26 cellular contexts compared by ENCODE assay signal in the genomic region with DNA sequence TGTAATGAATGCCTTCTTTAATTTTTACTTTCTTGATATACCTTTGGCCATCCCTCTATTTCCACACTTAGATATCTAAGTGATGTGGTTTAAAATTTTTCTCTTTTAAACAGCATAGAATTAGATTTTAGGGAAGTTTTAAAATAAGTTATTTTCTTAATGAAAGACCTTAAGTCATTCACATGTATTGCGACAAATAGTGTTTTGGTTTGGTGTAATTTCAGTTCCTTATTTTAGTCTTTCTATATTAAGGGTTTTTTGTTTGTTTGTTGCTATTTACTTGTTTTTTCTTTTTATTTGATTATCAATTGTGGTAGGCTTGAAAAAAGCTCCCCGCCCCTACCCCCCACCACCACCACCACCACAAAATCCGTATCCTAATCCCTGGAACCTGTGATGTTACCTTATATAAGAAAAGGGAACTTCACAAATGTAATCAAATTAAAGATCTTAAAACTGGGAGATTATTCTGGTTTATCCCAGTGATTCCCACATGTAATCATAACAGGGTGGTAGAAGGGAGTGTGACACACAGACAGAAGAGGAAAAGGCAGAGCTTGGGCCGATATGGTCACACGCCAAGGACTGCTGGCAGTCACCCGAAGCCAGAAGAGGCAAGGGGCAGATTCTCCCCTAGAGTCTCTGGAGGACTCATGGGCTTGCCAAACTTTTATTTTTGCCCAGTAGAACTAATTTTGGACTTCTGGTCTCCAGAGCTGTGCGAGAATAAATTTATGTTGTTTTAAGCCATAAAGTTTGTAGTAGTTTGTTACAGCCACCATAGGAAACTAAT.
"Had no signal": no experiment of that assay in that cellular context is flagged by ENCODE, and none has a peak within 500 bp of the region (broad histone marks: within the 10 kb centered on the region; RNA-seq: fewer than 3 reads in every experiment).

No MANE protein-coding gene starts in this region.

- H3K27me3 ChIP-seq: adrenal gland, body of pancreas, cardiac muscle cell, right atrium auricular region, stomach, thyroid gland, upper lobe of right lung had no signal

- H3K4me3 Mint-ChIP-seq: activated naive CD8-positive, alpha-beta T cell; activated T-cell treated with anti-CD3 and anti-CD28 coated beads, Interleukin-2, amount 50 U/mL, for 72 hours; memory B cell; natural killer cell; stimulated activated memory B cell treated with anti-CD40 and anti-IgM and Interleukin-4, amounts not matched to agents 10 μg/mL and 1 μg/mL and 100 μg/mL, for 72 hours; T-helper 2 cell treated with Interferon-gamma antibody and Interleukin-4, amounts not matched to agents 5 μg/mL and 100 μg/mL, for 36 hours had no signal

- ATAC-seq: activated T-cell treated with anti-CD3 and anti-CD28 coated beads, Interleukin-2, amount 50 U/mL, for 72 hours; body of pancreas; heart right ventricle; natural killer cell; stimulated activated memory B cell treated with anti-CD40 and anti-IgM and Interleukin-4, amounts not matched to agents 10 μg/mL and 1 μg/mL and 100 μg/mL, for 72 hours; upper lobe of right lung had no signal

- DNase-seq: activated CD4-positive, alpha-beta T cell treated with anti-CD3 and anti-CD28 coated beads for 4 hours; activated CD4-positive, alpha-beta T cell treated with anti-CD3 and anti-CD28 coated beads, Interleukin-2, amount 50 U/mL, for 4 hours; activated CD4-positive, CD25-positive, alpha-beta regulatory T cell; activated naive CD4-positive, alpha-beta T cell treated with Interleukin-2 at 50 U/mL for 16 hours; activated T-cell treated with anti-CD3 and anti-CD28 coated beads for 4 hours; activated T-cell treated with anti-CD3 and anti-CD28 coated beads, Interleukin-2, amount 50 U/mL, for 72 hours; adrenal gland; aorta; body of pancreas; cortex of kidney; foreskin fibroblast; heart right ventricle; natural killer cell; stimulated activated CD4-positive, alpha-beta T cell treated with anti-CD3 and anti-CD28 coated beads, Interleukin-1b, Interleukin-23, amount 100 ng/mL, for 48 hours; stimulated activated CD4-positive, alpha-beta T cell treated with anti-CD3 and anti-CD28 coated beads, Interleukin-4, amount 100 ng/mL, for 4 hours; stimulated activated CD8-positive, alpha-beta memory T cell treated with anti-CD3 and anti-CD28 coated beads, Interleukin-4, amount 100 ng/mL, for 48 hours; stomach; thyroid gland; upper lobe of right lung had no signal

- H3K27ac ChIP-seq: adrenal gland, body of pancreas, cardiac muscle cell, heart right ventricle, right atrium auricular region, stomach, thyroid gland, upper lobe of right lung had no signal

- H3K36me3 ChIP-seq: adrenal gland, cardiac muscle cell, heart right ventricle, right atrium auricular region, stomach, thyroid gland, upper lobe of right lung had no signal

- H3K36me3 Mint-ChIP-seq: activated naive CD8-positive, alpha-beta T cell; memory B cell; natural killer cell; stimulated activated memory B cell treated with anti-CD40 and anti-IgM and Interleukin-4, amounts not matched to agents 10 μg/mL and 1 μg/mL and 100 μg/mL, for 72 hours had no signal

- H3K4me1 ChIP-seq: adrenal gland, body of pancreas, heart right ventricle, right atrium auricular region, stomach, thyroid gland, upper lobe of right lung had no signal

- H3K4me1 Mint-ChIP-seq: memory B cell; natural killer cell; stimulated activated memory B cell treated with anti-CD40 and anti-IgM and Interleukin-4, amounts not matched to agents 10 μg/mL and 1 μg/mL and 100 μg/mL, for 72 hours had no signal

- H3K4me3 ChIP-seq: adrenal gland, body of pancreas, cardiac muscle cell, heart right ventricle, right atrium auricular region, smooth muscle cell, stomach, thyroid gland, upper lobe of right lung had no signal

- H3K9me3 ChIP-seq: adrenal gland, body of pancreas, right atrium auricular region, thyroid gland, upper lobe of right lung had no signal

- H3K27ac Mint-ChIP-seq: activated naive CD8-positive, alpha-beta T cell; activated T-cell treated with anti-CD3 and anti-CD28 coated beads, Interleukin-2, amount 50 U/mL, for 72 hours; memory B cell; natural killer cell; stimulated activated memory B cell treated with anti-CD40 and anti-IgM and Interleukin-4, amounts not matched to agents 10 μg/mL and 1 μg/mL and 100 μg/mL, for 72 hours; T-helper 2 cell treated with Interferon-gamma antibody and Interleukin-4, amounts not matched to agents 5 μg/mL and 100 μg/mL, for 36 hours had no signal

- H3K9me3 Mint-ChIP-seq: activated T-cell treated with anti-CD3 and anti-CD28 coated beads, Interleukin-2, amount 50 U/mL, for 72 hours; memory B cell; T-helper 2 cell treated with Interferon-gamma antibody and Interleukin-4, amounts not matched to agents 5 μg/mL and 100 μg/mL, for 36 hours had no signal
